8 cellular contexts compared by ENCODE assay signal in genomic region chr19:8609210-8610040, GRCh38. TPM values are rescaled to one million over a fixed set of nuclear protein-coding genes. Genes with fewer than 3 reads are reported as not detected.
DNase-seq lines count a peak whose midpoint lies in the region; ATAC-seq and TF ChIP-seq lines count a peak whose summit lies in the region.

No MANE protein-coding gene starts in this region.

- POLR2A ChIA-PET in IMR-90 (lab: Charles Lee; ENCODE audit: unreplicated experiment), result no interaction called here

- peak overlapping the region; percentile 80 for H3K18ac ChIP-seq in IMR-90 (ENCODE audit: low read depth, low read length)

- H2BK20ac ChIP-seq in IMR-90 (ENCODE audit: low read depth, low read length), result peak overlapping the region; percentile 23; the same call in 1 of the 2 replicates

- peak overlapping the region; percentile 73 for H3K56ac ChIP-seq in IMR-90 (ENCODE audit: extremely low read depth, insufficient read depth, low read length)

- peak overlapping the region; percentile 74 for H3K27ac ChIP-seq in IMR-90 (ENCODE audit: insufficient read depth, low read length)
- peak overlapping the region; percentile 79 for H3K27ac ChIP-seq in iPS-18a (ENCODE audit: low read length)

- H3K4me1 ChIP-seq in IMR-90 (ENCODE audit: control insufficient read depth, insufficient read depth, low read length), result peaks cover 4% of the 10 kb centered on the region
- H3K4me1 ChIP-seq in iPS-18a (ENCODE audit: control insufficient read depth, low read depth, low read length), result peaks cover 13% of the 10 kb centered on the region

- H4K20me1 ChIP-seq in IMR-90 (ENCODE audit: insufficient read depth, low read length), result no peaks in the 10 kb centered on the region

- peak overlapping the region; percentile 96 for H3K14ac ChIP-seq in IMR-90 (replicated peaks; ENCODE audit: low read depth, low read length)

- peak overlapping the region; percentile 78 for H4K5ac ChIP-seq in IMR-90 (ENCODE audit: low read depth, low read length)

- H3K9ac ChIP-seq in IMR-90 (ENCODE audit: low read depth, low read length) (peak overlapping the region; percentile 76), iPS-18a (ENCODE audit: low read length) (peak overlapping the region; percentile 67)

- TF ChIP-seq CTCF in AG10803 (conservative IDR thresholded peaks at IDR 0.05; ENCODE audit: low read length) (peak; percentile 24; the same call in 1 of the 2 replicates), IMR-90 (conservative IDR thresholded peaks at IDR 0.05; ENCODE audit: low read depth, low read length) (peak; percentile 34), astrocyte of the cerebellum (IDR thresholded peaks at IDR 0.05; ENCODE audit: low read depth, low read length, missing control alignments) (peak; percentile 50)

- peak overlapping the region; percentile 96 for H3K4ac ChIP-seq in IMR-90 (ENCODE audit: low read depth, low read length)

- CTCF ChIA-PET in IMR-90 (lab: Yijun Ruan, JAX), result no interaction called here

- H3K4me3 ChIP-seq in AG10803 (ENCODE audit: low read length), result peak overlapping the region; percentile 88
- H3K4me3 ChIP-seq in IMR-90 (ENCODE audit: insufficient read depth, low read depth, low read length), result peak overlapping the region; percentile 94
- H3K4me3 ChIP-seq in astrocyte of the cerebellum (ENCODE audit: low read depth, low read length), result peak overlapping the region; percentile 97
- H3K4me3 ChIP-seq in iPS-18a (ENCODE audit: low read length), result peak overlapping the region; percentile 85
- H3K4me3 ChIP-seq in skeletal muscle cell (ENCODE audit: low read depth, low read length), result peak overlapping the region; percentile 78

- intact Hi-C loops in IMR-90 (cut with micrococcal nuclease), result no loop called here

- BruUV-seq in IMR-90 (replicated peaks; lab: Mats Ljungman, UMichigan), result no TSS peak

- peak overlapping the region; percentile 96 for H2AK9ac ChIP-seq in IMR-90 (replicated peaks; ENCODE audit: low read depth, low read length, poor library complexity)

- H3K4me2 ChIP-seq in IMR-90 (ENCODE audit: low read depth, low read length), result peak overlapping the region; percentile 85

- DNase-seq in AG10803 (ENCODE audit: low read depth) (peak; percentile 75), IMR-90 (peak; percentile 60), astrocyte of the cerebellum (ENCODE audit: low read depth) (peak; percentile 32), skeletal muscle cell (ENCODE audit: low read depth) (no peak), NCI-H1105 (lab: John Stamatoyannopoulos, UW) (no peak)

- TF ChIP-seq POLR2A in IMR-90 (IDR thresholded peaks at IDR 0.05; ENCODE audit: low read depth, low read length), result peak; percentile 49; the same call in 1 of the 2 replicates

- in situ Hi-C loops in IMR-90 (cut with MboI; ENCODE audit: low sequenced_read_pairs) (no loop called here), astrocyte of the cerebellum (cut with HindIII; ENCODE audit: low sequenced_read_pairs) (no loop called here)

- peaks cover 3% of the 10 kb centered on the region for H3K9me1 ChIP-seq in IMR-90 (ENCODE audit: insufficient read depth, low read length)

- H3K36me3 ChIP-seq in IMR-90 (ENCODE audit: control insufficient read depth, insufficient read depth, low read length) (peaks cover 7% of the 10 kb centered on the region; the same call in 1 of the 2 replicates), iPS-18a (ENCODE audit: control insufficient read depth, low read depth, low read length) (peaks cover 3% of the 10 kb centered on the region)

- no peaks in the 10 kb centered on the region for H3K27me3 ChIP-seq in IMR-90 (ENCODE audit: control insufficient read depth, insufficient read depth, low read length)
- no peaks in the 10 kb centered on the region for H3K27me3 ChIP-seq in iPS-18a (ENCODE audit: control insufficient read depth, insufficient read depth, low read length)

- peaks cover 5 to 32% of the 10 kb centered on the region in 2 experiments for H3K79me1 ChIP-seq in IMR-90 (ENCODE audit: low read depth in 1 of 2, low read length in 2 of 2)

- ATAC-seq in IMR-90 (ENCODE audit: low read depth) (peak; percentile 74), HG03571 (IDR thresholded peaks at IDR 0.05; ENCODE audit: unreplicated experiment) (no peak), GM18511 (IDR thresholded peaks at IDR 0.05; ENCODE audit: unreplicated experiment) (no peak)

- TF ChIP-seq RAD21 in IMR-90 (IDR thresholded peaks at IDR 0.05; ENCODE audit: low read length), result no peak

- peak overlapping the region; percentile 99 for H2AFZ ChIP-seq in IMR-90 (replicated peaks; ENCODE audit: low read length, poor library complexity)

- H3K9me3 ChIP-seq in IMR-90 (ENCODE audit: control insufficient read depth, insufficient read depth, low read length), result peaks cover 8% of the 10 kb centered on the region
- peaks cover 3% of the 10 kb centered on the region for H3K9me3 ChIP-seq in iPS-18a (ENCODE audit: control insufficient read depth, low read depth, low read length)

- dilution Hi-C loops in IMR-90 (cut with HindIII; ENCODE audit: low sequenced_read_pairs, unreplicated experiment), result no loop called here

- peak overlapping the region; percentile 98 for H2AK5ac ChIP-seq in IMR-90 (ENCODE audit: low read depth, low read length)

- peak overlapping the region; percentile 98 for H3K23ac ChIP-seq in IMR-90 (ENCODE audit: low read depth, low read length)

- peak overlapping the region; percentile 75 for H2BK5ac ChIP-seq in IMR-90 (ENCODE audit: low read depth, low read length, poor library complexity, severe bottlenecking)

- WGBS in IMR-90 (ENCODE audit: extremely low coverage in 2 of 2, insufficient read length in 1 of 2), 2 experiments, result 4% methylated on average over 11 of the region's 47 CpGs; no CpG with 5 or more reads in 1 of the 2 experiments

- peak overlapping the region; percentile 64 to 99 for H4K8ac ChIP-seq in IMR-90 (ENCODE audit: low read depth in 2 of 2, low read length in 2 of 2)

- H2BK120ac ChIP-seq in IMR-90 (ENCODE audit: low read depth, low read length), result peak overlapping the region; percentile 50

- peak overlapping the region; percentile 80 for H4K91ac ChIP-seq in IMR-90 (ENCODE audit: insufficient read depth, low read depth, low read length)

- peak overlapping the region; percentile 46; the same call in 1 of the 3 replicates for H2BK15ac ChIP-seq in IMR-90 (ENCODE audit: low read depth, low read length)

TF ChIP-seq in IMR-90, 13 proteins besides CTCF, POLR2A, EP300 and RAD21:
- TF ChIP-seq MAZ (IDR thresholded peaks at IDR 0.05; ENCODE audit: borderline replicate concordance, low read depth, low read length) (peak; percentile 68; the same call in 1 of the 2 replicates), NFE2L2 (IDR thresholded peaks at IDR 0.05; ENCODE audit: low read depth, low read length) (no peak)

RNA-seq across cellular contexts. Expression of gene ADAMTS10, which starts 1.1 kb away (rescaled TPM):
- 2.8 and 3.4 TPM in 2 replicates for total RNA-seq in IMR-90 (2012; rRNA removed)
- 11.5 and 15.1 TPM in 2 replicates for polyA plus RNA-seq in IMR-90 (2012; rRNA removed)
- polyA plus RNA-seq in IMR-90 (2012; cell fraction: cytosol; rRNA removed), result 5.2 and 8.3 TPM in 2 replicates
- polyA plus RNA-seq in IMR-90 (2012; cell fraction: nucleus; rRNA removed; ENCODE audit: low replicate concordance), result 168 and 325 TPM in 2 replicates

RNA-seq across cellular contexts. Expression of gene NFILZ, which starts 21.0 kb away (rescaled TPM):
- total RNA-seq in IMR-90 (2012; rRNA removed), result not detected in 2 replicates
- polyA plus RNA-seq in IMR-90 (2012; rRNA removed), result not detected in 2 replicates
- not detected in 2 replicates for polyA plus RNA-seq in IMR-90 (2012; cell fraction: cytosol; rRNA removed)
- not detected in 2 replicates for polyA plus RNA-seq in IMR-90 (2012; cell fraction: nucleus; rRNA removed; ENCODE audit: low replicate concordance)

RNA-seq across cellular contexts. Expression of gene MYO1F, which starts 32.2 kb away (rescaled TPM):
- total RNA-seq in IMR-90 (2012; rRNA removed), result under 0.01 and 0.18 TPM in 2 replicates
- polyA plus RNA-seq in IMR-90 (2012; rRNA removed), result 0.14 TPM in 2 replicates
- 0.19 and 0.21 TPM in 2 replicates for polyA plus RNA-seq in IMR-90 (2012; cell fraction: cytosol; rRNA removed)
- 0.32 and 0.54 TPM in 2 replicates for polyA plus RNA-seq in IMR-90 (2012; cell fraction: nucleus; rRNA removed; ENCODE audit: low replicate concordance)

Comparison
In these comparisons a context has a peak if more than half of its experiments do, and no peak if none do; other contexts are left out.
1. DNase-seq: peak in AG10803 (single experiment), IMR-90 (single experiment) and astrocyte of the cerebellum (single experiment); none in skeletal muscle cell (single experiment) and NCI-H1105 (single experiment).
2. Peak in every context shown above with its lines, with median percentiles within 50 percentile points of each other: H3K4me3 ChIP-seq and CTCF ChIP-seq.